1 cellular context compared by ENCODE assay signal in genomic region chr3:13890377-13891016, GRCh38.
A peak's percentile ranks its signal among the peaks of the same experiment; 100 is the strongest.
TF ChIP-seq lines count a peak whose summit lies in the region.

No MANE protein-coding gene starts in this region.

TF ChIP-seq in K562, 482 proteins besides CTCF, POLR2A, EP300 and RAD21 (continued from another document and continues in another):
- TF ChIP-seq ZBTB11 (CRISPR knock-in tag; IDR thresholded peaks at IDR 0.05) (peak in 1 of 3 experiments; percentile 53; a peak in 1 of 6 replicates), RFX7 (CRISPR knock-in tag; IDR thresholded peaks at IDR 0.05) (no peak), HDGF (IDR thresholded peaks at IDR 0.05) (no peak), ARID3A (IDR thresholded peaks at IDR 0.05; ENCODE audit: borderline replicate concordance, low read depth, low read length) (no peak), NR3C1 (CRISPR knock-in tag; IDR thresholded peaks at IDR 0.05) (no peak), MLX (CRISPR knock-in tag; conservative IDR thresholded peaks at IDR 0.05) (no peak), ASH1L (IDR thresholded peaks at IDR 0.05; ENCODE audit: borderline replicate concordance, low read depth, partially characterized antibody) (no peak), ETV5 (CRISPR knock-in tag; IDR thresholded peaks at IDR 0.05; ENCODE audit: low read depth) (peak; percentile 98), CCAR2 (IDR thresholded peaks at IDR 0.05; ENCODE audit: low read depth, low read length) (no peak), POU5F1 (IDR thresholded peaks at IDR 0.05; ENCODE audit: borderline replicate concordance, low read depth, low read length, partially characterized antibody) (no peak), RFX5 (IDR thresholded peaks at IDR 0.05; ENCODE audit: low read depth, low read length) (no peak), YBX1 (IDR thresholded peaks at IDR 0.05) (no peak), ETS1 (conservative IDR thresholded peaks at IDR 0.05; ENCODE audit: control insufficient read depth, low read depth, low read length) (no peak), SNIP1 (IDR thresholded peaks at IDR 0.05; ENCODE audit: low read depth) (no peak), VEZF1 (CRISPR knock-in tag; IDR thresholded peaks at IDR 0.05) (peak; percentile 85), SAFB2 (IDR thresholded peaks at IDR 0.05; ENCODE audit: borderline replicate concordance, low read depth, low read length, severe bottlenecking) (no peak), MTF1 (CRISPR knock-in tag; IDR thresholded peaks at IDR 0.05; ENCODE audit: borderline replicate concordance) (no peak), ZNF3 (CRISPR knock-in tag; IDR thresholded peaks at IDR 0.05) (no peak), CREB5 (CRISPR knock-in tag; IDR thresholded peaks at IDR 0.05) (no peak), ZNF655 (CRISPR knock-in tag; IDR thresholded peaks at IDR 0.05) (no peak), TBP (optimal IDR thresholded peaks at IDR 0.05; ENCODE audit: low read depth, low read length) (no peak), NFIC (IDR thresholded peaks at IDR 0.05) (peak; percentile 36), ELF1 (tag; IDR thresholded peaks at IDR 0.05) (no peak), CHD7 (IDR thresholded peaks at IDR 0.05; ENCODE audit: low read depth, low read length) (no peak), SIN3B (IDR thresholded peaks at IDR 0.05; ENCODE audit: low read depth) (no peak), KLF16 (IDR thresholded peaks at IDR 0.05) (no peak), MCM3 (IDR thresholded peaks at IDR 0.05) (no peak), CLOCK (CRISPR knock-in tag; IDR thresholded peaks at IDR 0.05; ENCODE audit: borderline replicate concordance) (no peak), NR1H2 (CRISPR knock-in tag; IDR thresholded peaks at IDR 0.05) (no peak), FOXK1 (CRISPR knock-in tag; IDR thresholded peaks at IDR 0.05; ENCODE audit: borderline replicate concordance) (no peak), KAT2B (IDR thresholded peaks at IDR 0.05; ENCODE audit: low read depth, low read length) (no peak)
